Comparison of ENCODE assay signal across 19 cellular contexts in the genomic region with DNA sequence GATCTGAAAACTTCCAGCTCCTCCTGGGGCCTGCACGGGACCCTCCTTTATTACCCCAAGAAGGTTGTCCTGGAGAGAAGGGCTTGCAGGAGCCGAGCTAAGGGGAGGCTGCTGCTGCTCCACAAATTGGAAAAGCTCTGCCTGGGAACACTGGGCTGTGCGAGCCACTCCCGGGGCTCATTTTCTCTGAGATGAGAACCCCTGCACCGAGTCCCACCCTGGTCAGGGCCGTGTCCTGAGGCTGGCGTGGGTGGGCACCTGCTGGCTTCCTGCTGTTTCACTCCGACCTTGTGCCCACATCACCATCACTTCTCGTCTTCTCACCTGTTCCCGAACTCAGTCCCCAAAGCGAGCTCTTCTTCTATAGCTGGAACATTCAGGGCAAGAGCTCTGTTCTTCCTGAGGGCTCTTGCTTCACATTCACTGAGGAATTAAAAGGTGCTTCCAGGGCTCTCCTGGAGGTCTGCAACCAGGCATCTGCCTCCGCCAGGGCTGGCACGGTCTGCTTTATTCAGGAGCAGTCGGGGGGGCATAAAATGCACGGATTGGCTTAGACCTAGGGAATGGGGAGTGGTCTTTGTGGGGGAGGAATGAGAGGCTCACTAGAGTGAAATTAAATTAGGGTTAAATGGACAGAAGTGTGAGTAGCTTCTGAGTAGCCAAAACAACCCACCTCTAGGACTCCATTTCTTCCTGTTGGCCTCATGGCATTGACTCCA.
DNase-seq lines count a peak whose midpoint lies in the region; ATAC-seq, FAIRE-seq and TF ChIP-seq lines count a peak whose summit lies in the region.
"Had no signal": no experiment of that assay in that cellular context is flagged by ENCODE, and none has a peak within 500 bp of the region (broad histone marks: within the 10 kb centered on the region; RNA-seq: fewer than 3 reads in every experiment).

No MANE protein-coding gene starts in this region.

- no peak overlapping the region for H3K4me3 ChIP-seq in H7 (ENCODE audit: insufficient read depth, low read depth, low read length)
- H3K4me3 ChIP-seq in kidney (ENCODE audit: low read length in 2 of 2) = no peak overlapping the region
- no peak overlapping the region for H3K4me3 ChIP-seq in lower lobe of right lung
- no peak overlapping the region for H3K4me3 ChIP-seq in spleen
- H3K4me3 ChIP-seq: GM12878 had no signal

- DNase-seq in H7 (peak; percentile 19), kidney (peak; percentile 58), lower lobe of right lung (peak; percentile 31), spleen (peak; percentile 53), SKM-1 treated with dmso at 0.1 percent for 144 hours (lab: John Stamatoyannopoulos, UW; ENCODE audit: unreplicated experiment) (no peak), HCEC 1CT (no peak), SW480 (ENCODE audit: low spot score) (no peak), OCI-M1 (lab: John Stamatoyannopoulos, UW) (no peak)
- DNase-seq: CD4-positive, alpha-beta T cell; DMS 273 treated with DMSO at 0.1 percent for 48 hours; DMS79; EL; GDM1; GOT3 had no signal

- TF ChIP-seq CTCF in kidney (IDR thresholded peaks at IDR 0.05; ENCODE audit: borderline replicate concordance, extremely low read depth, insufficient read depth) (no peak), lower lobe of right lung (IDR thresholded peaks at IDR 0.05) (no peak), spleen (IDR thresholded peaks at IDR 0.05 in 8 of 11, conservative IDR thresholded peaks at IDR 0.05 in 3 of 11) (no peak)

- no peak for TF ChIP-seq POLR2A in spleen (IDR thresholded peaks at IDR 0.05)

- FAIRE-seq in kidney (lab: Jason Lieb, UNC) = no peak
- FAIRE-seq: D721Med, GM12878, GM19239, H54 had no signal

- no peak for ATAC-seq in lower lobe of right lung
- ATAC-seq: HCT116 had no signal

- no peaks in the 10 kb centered on the region for H3K27me3 ChIP-seq in H7 (ENCODE audit: control insufficient read depth, insufficient read depth, low read length)
- H3K27me3 ChIP-seq in lower lobe of right lung (ENCODE audit: low read depth) = no peaks in the 10 kb centered on the region
- peaks cover 0 to 37% (median 0%) of the 10 kb centered on the region in 7 donors for H3K27me3 ChIP-seq in spleen (replicated peaks in 1 of 7)

- 80 to 88% (median 85%) methylated on average over 14 to 15 of the region's 15 CpGs for WGBS in spleen, 5 donors

- intact Hi-C loops in kidney (cut with DNase I) = no loop called here
- intact Hi-C loops in lower lobe of right lung (cut with DNase I) = no loop called here
- intact Hi-C loops in spleen (cut with DNase I; ENCODE audit: low total_unique reads) = no loop called here

- H3K4me1 ChIP-seq in kidney (ENCODE audit: control insufficient read depth in 1 of 2, insufficient read depth in 1 of 2, low read depth in 1 of 2, low read length in 2 of 2) (no peaks in the 10 kb centered on the region), lower lobe of right lung (no peaks in the 10 kb centered on the region), spleen (no peaks in the 10 kb centered on the region)

- no peaks in the 10 kb centered on the region for H3K36me3 ChIP-seq in H7 (replicated peaks; ENCODE audit: control insufficient read depth, insufficient read depth, low read length)
- H3K36me3 ChIP-seq in kidney (ENCODE audit: control insufficient read depth in 1 of 2, insufficient read depth in 2 of 2, low read length in 2 of 2) = no peaks in the 10 kb centered on the region
- no peaks in the 10 kb centered on the region for H3K36me3 ChIP-seq in lower lobe of right lung
- no peaks in the 10 kb centered on the region for H3K36me3 ChIP-seq in spleen

- H3K9ac ChIP-seq in kidney (ENCODE audit: low read length in 2 of 2) = no peak overlapping the region

- H3K27ac ChIP-seq in kidney (ENCODE audit: low read depth in 2 of 2, low read length in 2 of 2) (no peak overlapping the region), lower lobe of right lung (no peak overlapping the region), spleen (no peak overlapping the region)

- H3K9me3 ChIP-seq in kidney (ENCODE audit: control insufficient read depth in 1 of 2, low read length in 2 of 2) = no peaks in the 10 kb centered on the region
- H3K9me3 ChIP-seq in lower lobe of right lung = no peaks in the 10 kb centered on the region
- no peaks in the 10 kb centered on the region for H3K9me3 ChIP-seq in spleen

Comparison
In these comparisons a context has a peak if more than half of its experiments do, and no peak if none do; other contexts are left out.
1. DNase-seq: peak in H7 (single experiment), kidney (single experiment), lower lobe of right lung (single experiment) and spleen (single experiment); none in SKM-1 treated with dmso at 0.1 percent for 144 hours (single experiment), HCEC 1CT (single experiment), SW480 (single experiment) and OCI-M1 (single experiment).